Comparison of ENCODE assay signal across 14 cellular contexts in genomic region chr17:78322858-78323455, GRCh38. TPM values are rescaled to one million over a fixed set of nuclear protein-coding genes. Genes with fewer than 3 reads are reported as not detected.
A peak's percentile ranks its signal among the peaks of the same experiment; 100 is the strongest.
DNase-seq lines count a peak whose midpoint lies in the region; ATAC-seq and TF ChIP-seq lines count a peak whose summit lies in the region.
"Had no signal": no experiment of that assay in that cellular context is flagged by ENCODE, and none has a peak within 500 bp of the region (broad histone marks: within the 10 kb centered on the region; RNA-seq: fewer than 3 reads in every experiment).

No MANE protein-coding gene starts in this region.

- H3K4me3 ChIP-seq in Panc1 (ENCODE audit: low read depth in 2 of 2, low read length in 2 of 2) (no peak overlapping the region), esophagus squamous epithelium (no peak overlapping the region), mucosa of rectum (ENCODE audit: low read length in 2 of 2) (no peak overlapping the region), stomach smooth muscle (ENCODE audit: low read length in 2 of 2) (no peak overlapping the region), A673 (ENCODE audit: low read depth, low read length, poor library complexity, severe bottlenecking) (no peak overlapping the region)
- H3K4me3 ChIP-seq: K562, lung, thoracic aorta had no signal

- peaks cover 8% of the 10 kb centered on the region for H3K4me1 Mint-ChIP-seq in activated CD8-positive, alpha-beta memory T cell treated with anti-CD3 and anti-CD28 coated beads, Interleukin-2, amount 10 ng/mL, durations not matched to agents 7 days and 5 days

- in situ Hi-C loops in Panc1 (cut with HindIII; ENCODE audit: low pct_unique_long_range_greater_than_20kb, low sequenced_read_pairs): no loop called here

- peaks cover 9% of the 10 kb centered on the region for H3K27me3 Mint-ChIP-seq in activated CD8-positive, alpha-beta memory T cell treated with anti-CD3 and anti-CD28 coated beads, Interleukin-2, amount 10 ng/mL, durations not matched to agents 7 days and 5 days
- H3K27me3 Mint-ChIP-seq: activated naive CD8-positive, alpha-beta T cell treated with anti-CD3 and anti-CD28 coated beads, Interleukin-2, amount 10 ng/mL, durations not matched to agents 7 days and 5 days had no signal

- no TSS peak for BruUV-seq in Panc1 (replicated peaks; lab: Mats Ljungman, UMichigan)
- no TSS peak for BruUV-seq in A673 (replicated peaks; lab: Mats Ljungman, UMichigan)

- CTCF ChIA-PET in Panc1 (lab: Charles Lee) (no interaction called here), A673 (lab: Charles Lee) (no interaction called here)
- CTCF ChIA-PET in activated CD8-positive, alpha-beta memory T cell treated with anti-CD3 and anti-CD28 coated beads, Interleukin-2, amount 10 ng/mL, durations not matched to agents 7 days and 5 days (lab: Charles Lee): interaction anchor here (1.4 kb wide), 1 partner anchor 18 kb away, joined by 3 read pairs; no protein-coding TSS in a partner anchor

- H3K4me1 ChIP-seq in Panc1 (ENCODE audit: control insufficient read depth, insufficient read depth, low read length) (peaks cover 19% of the 10 kb centered on the region), esophagus squamous epithelium (peaks cover 31 to 46% (median 40%) of the 10 kb centered on the region in 3 donors), mucosa of rectum (ENCODE audit: control insufficient read depth in 2 of 2, insufficient read depth in 2 of 2, low read length in 2 of 2) (peaks cover 17 to 25% of the 10 kb centered on the region in 2 donors), stomach smooth muscle (ENCODE audit: control insufficient read depth, insufficient read depth, low read length) (peaks cover 34% of the 10 kb centered on the region), A673 (ENCODE audit: insufficient read depth, low read length, poor library complexity, severe bottlenecking) (peaks cover 9% of the 10 kb centered on the region)

- no peaks in the 10 kb centered on the region for H3K36me3 ChIP-seq in Panc1 (ENCODE audit: control insufficient read depth, insufficient read depth, low read length)
- no peaks in the 10 kb centered on the region for H3K36me3 ChIP-seq in esophagus squamous epithelium
- H3K36me3 ChIP-seq in mucosa of rectum (ENCODE audit: control insufficient read depth in 2 of 2, insufficient read depth in 2 of 2, low read length in 2 of 2): no peaks in the 10 kb centered on the region
- no peaks in the 10 kb centered on the region for H3K36me3 ChIP-seq in stomach smooth muscle (ENCODE audit: control insufficient read depth in 2 of 2, insufficient read depth in 2 of 2, low read length in 2 of 2)
- H3K36me3 ChIP-seq in A673 (ENCODE audit: insufficient read depth, low read length, poor library complexity, severe bottlenecking): no peaks in the 10 kb centered on the region
- H3K36me3 ChIP-seq: thoracic aorta had no signal

- H3K36me3 Mint-ChIP-seq in activated CD8-positive, alpha-beta memory T cell treated with anti-CD3 and anti-CD28 coated beads, Interleukin-2, amount 10 ng/mL, durations not matched to agents 7 days and 5 days: no peaks in the 10 kb centered on the region
- H3K36me3 Mint-ChIP-seq: activated naive CD8-positive, alpha-beta T cell treated with anti-CD3 and anti-CD28 coated beads, Interleukin-2, amount 10 ng/mL, durations not matched to agents 7 days and 5 days had no signal

- POLR2A ChIA-PET in Panc1 (lab: Charles Lee): no interaction called here
- POLR2A ChIA-PET in A673 (lab: Charles Lee; ENCODE audit: low non-redundant PET): interaction anchor here (0.6 kb wide), 1 partner anchor 124 kb away, joined by 4 read pairs; no protein-coding TSS in a partner anchor

- TF ChIP-seq POLR2A in esophagus squamous epithelium (IDR thresholded peaks at IDR 0.05) (no peak), GM18505 (IDR thresholded peaks at IDR 0.05; ENCODE audit: borderline replicate concordance, extremely low read depth, insufficient read depth, insufficient read length) (no peak)

- no peak for DNase-seq in Panc1 (ENCODE audit: low read depth, low spot score)
- no peak for DNase-seq in esophagus squamous epithelium (lab: John Stamatoyannopoulos, UW)
- no peak for DNase-seq in activated CD8-positive, alpha-beta memory T cell treated with anti-CD3 and anti-CD28 coated beads, Interleukin-2, amount 10 ng/mL, durations not matched to agents 7 days and 5 days
- DNase-seq in A673 (ENCODE audit: low spot score): no peak
- no peak for DNase-seq in HPDE6-E6E7 (ENCODE audit: extremely low spot score)
- DNase-seq: activated CD4-positive, alpha-beta T cell treated with anti-CD3 and anti-CD28 coated beads for 1 hour; activated naive CD8-positive, alpha-beta T cell treated with anti-CD3 and anti-CD28 coated beads, Interleukin-2, amount 10 ng/mL, durations not matched to agents 7 days and 5 days; NCI-H2171 treated with DMSO at 0.1 percent for 48 hours had no signal

- TF ChIP-seq CTCF in Panc1 (IDR thresholded peaks at IDR 0.05): no peak
- TF ChIP-seq CTCF in esophagus squamous epithelium (IDR thresholded peaks at IDR 0.05): no peak
- TF ChIP-seq CTCF in A673 (conservative IDR thresholded peaks at IDR 0.05; ENCODE audit: low read depth, low read length): no peak

- no peak overlapping the region for H3K27ac Mint-ChIP-seq in activated CD8-positive, alpha-beta memory T cell treated with anti-CD3 and anti-CD28 coated beads, Interleukin-2, amount 10 ng/mL, durations not matched to agents 7 days and 5 days
- H3K27ac Mint-ChIP-seq: activated naive CD8-positive, alpha-beta T cell treated with anti-CD3 and anti-CD28 coated beads, Interleukin-2, amount 10 ng/mL, durations not matched to agents 7 days and 5 days had no signal

- ATAC-seq in Panc1 (no peak), GM18505 (IDR thresholded peaks at IDR 0.05; ENCODE audit: unreplicated experiment) (no peak)
- ATAC-seq in activated CD8-positive, alpha-beta memory T cell treated with anti-CD3 and anti-CD28 coated beads, Interleukin-2, amount 10 ng/mL, durations not matched to agents 7 days and 5 days: no peak
- ATAC-seq: K562 had no signal

- intact Hi-C loops in Panc1 (cut with micrococcal nuclease; ENCODE audit: unreplicated experiment): no loop called here
- intact Hi-C loops in esophagus squamous epithelium (cut with DNase I): no loop called here
- intact Hi-C loops in A673 (cut with micrococcal nuclease; ENCODE audit: unreplicated experiment): no loop called here

- 87 to 93% methylated on average over 7 to 8 of the region's 16 CpGs for WGBS in esophagus squamous epithelium, 2 donors

- H3K27me3 ChIP-seq in Panc1 (ENCODE audit: control insufficient read depth, insufficient read depth, low read length) (no peaks in the 10 kb centered on the region), esophagus squamous epithelium (peaks cover 0 to 5% (median 0%) of the 10 kb centered on the region in 4 donors), mucosa of rectum (ENCODE audit: control insufficient read depth in 2 of 2, insufficient read depth in 2 of 2, low read length in 2 of 2) (no peaks in the 10 kb centered on the region), stomach smooth muscle (ENCODE audit: control insufficient read depth in 1 of 2, insufficient read depth in 2 of 2, low read length in 2 of 2) (no peaks in the 10 kb centered on the region), A673 (replicated peaks; ENCODE audit: insufficient read depth, low read depth, low read length, poor library complexity) (no peaks in the 10 kb centered on the region)

- H3K9ac ChIP-seq in mucosa of rectum (ENCODE audit: low read depth in 1 of 2, low read length in 2 of 2) (peak overlapping the region in 1 of 2 donors; percentile 6), stomach smooth muscle (ENCODE audit: low read length in 2 of 2) (peak overlapping the region; percentile 29 to 42)

- H3K27ac ChIP-seq in Panc1 (ENCODE audit: low read length) (peak overlapping the region; percentile 27; the same call in 1 of the 2 replicates), esophagus squamous epithelium (peak overlapping the region; percentile 36 to 94 (median 76)), mucosa of rectum (ENCODE audit: low read depth in 2 of 2, low read length in 2 of 2) (peak overlapping the region; percentile 82 to 88), stomach smooth muscle (ENCODE audit: low read length) (peak overlapping the region; percentile 90), A673 (ENCODE audit: low read depth, low read length, poor library complexity, severe bottlenecking) (no peak overlapping the region)

- H3K4me3 Mint-ChIP-seq in activated CD8-positive, alpha-beta memory T cell treated with anti-CD3 and anti-CD28 coated beads, Interleukin-2, amount 10 ng/mL, durations not matched to agents 7 days and 5 days: no peak overlapping the region
- H3K4me3 Mint-ChIP-seq: activated naive CD8-positive, alpha-beta T cell treated with anti-CD3 and anti-CD28 coated beads, Interleukin-2, amount 10 ng/mL, durations not matched to agents 7 days and 5 days had no signal

- no peaks in the 10 kb centered on the region for H3K9me3 ChIP-seq in Panc1 (ENCODE audit: control insufficient read depth, insufficient read depth, low read depth, low read length)
- no peaks in the 10 kb centered on the region for H3K9me3 ChIP-seq in esophagus squamous epithelium
- no peaks in the 10 kb centered on the region for H3K9me3 ChIP-seq in mucosa of rectum (ENCODE audit: control insufficient read depth in 2 of 2, low read length in 2 of 2)
- H3K9me3 ChIP-seq in stomach smooth muscle (ENCODE audit: control insufficient read depth in 2 of 2, low read length in 2 of 2): no peaks in the 10 kb centered on the region
- H3K9me3 ChIP-seq in A673 (ENCODE audit: low read depth, low read length, poor library complexity, severe bottlenecking): no peaks in the 10 kb centered on the region
- H3K9me3 ChIP-seq: thoracic aorta had no signal

- no peaks in the 10 kb centered on the region for H3K9me3 Mint-ChIP-seq in activated CD8-positive, alpha-beta memory T cell treated with anti-CD3 and anti-CD28 coated beads, Interleukin-2, amount 10 ng/mL, durations not matched to agents 7 days and 5 days (ENCODE audit: low read depth)
- H3K9me3 Mint-ChIP-seq: activated naive CD8-positive, alpha-beta T cell treated with anti-CD3 and anti-CD28 coated beads, Interleukin-2, amount 10 ng/mL, durations not matched to agents 7 days and 5 days had no signal

RNA-seq across cellular contexts. Expression of gene SOCS3, which starts 36.9 kb away (rescaled TPM):
- total RNA-seq in Panc1 (2021; ENCODE audit: unreplicated experiment) (53.1 TPM), esophagus squamous epithelium (10 to 100 TPM in 3 of 4 donors, 1 to 10 TPM in 1; 6.3 to 23.1 (median 17.1) TPM), A673 (2021) (7.2 and 9.5 TPM in 2 replicates)
- 30.5 TPM for polyA plus RNA-seq in Panc1 (2012; ENCODE audit: insufficient read length)
- total RNA-seq in activated CD8-positive, alpha-beta memory T cell treated with anti-CD3 and anti-CD28 coated beads, Interleukin-2, amount 10 ng/mL, durations not matched to agents 7 days and 5 days: 10 to 100 TPM in 1 of 2 experiments, 1 to 10 TPM in 1; 9.9 to 21.3 TPM

RNA-seq across cellular contexts. Expression of gene PGS1, which starts 55.5 kb away (rescaled TPM):
- 47.5 TPM for total RNA-seq in Panc1 (2021; ENCODE audit: unreplicated experiment)
- polyA plus RNA-seq in Panc1 (2012; ENCODE audit: insufficient read length): 40.3 TPM
- 10 to 100 TPM; 18.6 to 32.4 (median 23.0) TPM for total RNA-seq in esophagus squamous epithelium
- 10 to 100 TPM; 52.2 to 70.2 TPM for total RNA-seq in activated CD8-positive, alpha-beta memory T cell treated with anti-CD3 and anti-CD28 coated beads, Interleukin-2, amount 10 ng/mL, durations not matched to agents 7 days and 5 days
- 42.5 and 44.2 TPM in 2 replicates for total RNA-seq in A673 (2021)
